In the genomic region with DNA sequence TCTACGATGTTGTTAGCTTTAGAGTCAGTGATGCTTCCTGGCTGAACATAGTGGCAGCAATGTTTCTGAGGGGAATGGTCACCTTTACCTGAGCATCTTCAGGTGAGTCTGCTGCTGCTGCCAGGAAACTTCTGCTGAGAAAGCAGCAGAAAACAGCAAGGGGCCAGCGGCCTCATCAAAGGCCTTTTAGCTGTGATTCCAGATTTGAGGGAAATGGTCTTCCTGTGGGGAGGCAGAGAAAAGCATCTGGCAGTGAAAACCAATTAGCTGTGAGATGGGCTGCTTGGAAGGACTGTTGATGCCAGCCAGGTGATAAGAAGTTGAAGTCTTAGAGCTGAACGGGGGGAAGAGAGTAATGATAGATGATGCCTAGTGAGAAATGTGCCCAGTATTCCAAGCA, we compare ENCODE assay signal across 34 cellular contexts. TPM values are rescaled to one million over a fixed set of nuclear protein-coding genes. Genes with fewer than 3 reads are reported as not detected.
DNase-seq lines count a peak whose midpoint lies in the region; ATAC-seq, FAIRE-seq and TF ChIP-seq lines count a peak whose summit lies in the region.
"Had no signal": no experiment of that assay in that cellular context is flagged by ENCODE, and none has a peak within 500 bp of the region (broad histone marks: within the 10 kb centered on the region; RNA-seq: fewer than 3 reads in every experiment).

No MANE protein-coding gene starts in this region.

- H3K4me2 ChIP-seq in astrocyte (ENCODE audit: low read length), result no peak overlapping the region
- H3K4me2 ChIP-seq: KMS-11 had no signal

- WGBS in lower leg skin, 2 donors, result 74 to 75% methylated on average over 3 of the region's 3 CpGs

- H3K27me3 ChIP-seq in astrocyte (ENCODE audit: insufficient read depth, low read length), result no peaks in the 10 kb centered on the region
- no peaks in the 10 kb centered on the region for H3K27me3 ChIP-seq in gastrocnemius medialis
- H3K27me3 ChIP-seq: breast epithelium, MG63, pancreas, suprapubic skin had no signal

- H3K4me3 ChIP-seq in astrocyte (ENCODE audit: insufficient read depth, low read depth, low read length), result no peak overlapping the region
- no peak overlapping the region for H3K4me3 ChIP-seq in gastrocnemius medialis
- no peak overlapping the region for H3K4me3 ChIP-seq in lower leg skin (ENCODE audit: low read depth, poor library complexity, severe bottlenecking)
- H3K4me3 ChIP-seq: lower lobe of right lung, MG63, pancreas, suprapubic skin had no signal

- DNase-seq in HFFc6, result no peak
- no peak for DNase-seq in astrocyte (ENCODE audit: low read depth)
- peak; percentile 92 for DNase-seq in islet precursor cell
- DNase-seq in gastrocnemius medialis, result no peak
- no peak for DNase-seq in stimulated activated CD4-positive, alpha-beta T cell treated with anti-CD3 and anti-CD28 coated beads, Interleukin-2, amount 100 ng/mL, for 48 hours
- no peak for DNase-seq in lower leg skin (ENCODE audit: low spot score in 2 of 2)
- DNase-seq: activated CD4-positive, alpha-beta T cell treated with anti-CD3 and anti-CD28 coated beads for 4 hours; activated CD8-positive, alpha-beta T cell treated with anti-CD3 and anti-CD28 coated beads, Interleukin-2, amount 10 ng/mL, durations not matched to agents 7 days and 5 days; amygdala; COR-L47; kidney glomerular epithelial cell; lower lobe of right lung; MG63; NCI-H1105; NCI-H1930; NCI-H226; NCI-H526 treated with DMSO at 0.1 percent for 48 hours; pancreas; SHP77 treated with DMSO at 0.1 percent for 48 hours; small intestine; stimulated activated naive CD4-positive, alpha-beta T cell treated with Interleukin-2 at 50 U/mL for 16 hours; SW 1271; T1000 had no signal

- intact Hi-C loops in gastrocnemius medialis (cut with DNase I; ENCODE audit: low total_unique reads), result no loop called here
- intact Hi-C loops in lower leg skin (cut with DNase I; ENCODE audit: low total_unique reads), result no loop called here

- TF ChIP-seq POLR2A in gastrocnemius medialis (IDR thresholded peaks at IDR 0.05) (no peak), lower leg skin (IDR thresholded peaks at IDR 0.05) (no peak)

- H3K36me3 ChIP-seq in astrocyte (ENCODE audit: insufficient read depth, low read length), result peaks cover 12% of the 10 kb centered on the region
- peaks cover 0 to 8% of the 10 kb centered on the region in 2 donors for H3K36me3 ChIP-seq in gastrocnemius medialis
- H3K36me3 ChIP-seq: breast epithelium, lower lobe of right lung, pancreas, suprapubic skin had no signal

- in situ Hi-C loops in gastrocnemius medialis (cut with MboI; ENCODE audit: low sequenced_read_pairs in 4 of 4), result no loop called here

- H3K79me2 ChIP-seq in astrocyte (ENCODE audit: insufficient read depth, low read length), result peaks cover 98% of the 10 kb centered on the region

- peaks cover 29% of the 10 kb centered on the region for H3K4me1 ChIP-seq in astrocyte (ENCODE audit: insufficient read depth, low read length)
- peaks cover 54 to 72% of the 10 kb centered on the region in 2 donors for H3K4me1 ChIP-seq in gastrocnemius medialis
- H3K4me1 ChIP-seq: pancreas had no signal

- TF ChIP-seq CTCF in HFFc6 (IDR thresholded peaks at IDR 0.05) (no peak), astrocyte (IDR thresholded peaks at IDR 0.05; ENCODE audit: insufficient read depth, low read depth, low read length) (no peak), gastrocnemius medialis (IDR thresholded peaks at IDR 0.05 in 4 of 5, conservative IDR thresholded peaks at IDR 0.05 in 1 of 5) (no peak), lower leg skin (IDR thresholded peaks at IDR 0.05) (no peak)

- H3K9ac ChIP-seq in astrocyte (ENCODE audit: low read length), result no peak overlapping the region
- H3K9ac ChIP-seq: KMS-11 had no signal

- H3K36me3 Mint-ChIP-seq in HFFc6 (ENCODE audit: low read depth) (peaks cover 34% of the 10 kb centered on the region), astrocyte (ENCODE audit: low read depth, unreplicated experiment) (peaks cover 4% of the 10 kb centered on the region)
- H3K36me3 Mint-ChIP-seq: activated naive CD4-positive, alpha-beta T cell treated with anti-CD3 and anti-CD28 coated beads, Interleukin-2, amount 50 U/mL, for 72 hours had no signal

- H3K4me3 Mint-ChIP-seq in HFFc6 (peak overlapping the region; percentile 55), astrocyte (ENCODE audit: unreplicated experiment) (no peak overlapping the region)
- H3K4me3 Mint-ChIP-seq: activated CD8-positive, alpha-beta T cell treated with anti-CD3 and anti-CD28 coated beads, Interleukin-2, amount 10 ng/mL, durations not matched to agents 7 days and 5 days; nephron had no signal

- H3K9me3 Mint-ChIP-seq in HFFc6 (no peaks in the 10 kb centered on the region), astrocyte (ENCODE audit: unreplicated experiment) (no peaks in the 10 kb centered on the region)
- H3K9me3 Mint-ChIP-seq: activated naive CD4-positive, alpha-beta T cell treated with anti-CD3 and anti-CD28 coated beads, Interleukin-2, amount 50 U/mL, for 72 hours; activated T-helper 2 cell treated with anti-CD3 and anti-CD28 coated beads, Interferon-gamma antibody, Interleukin-2, Interleukin-4, amounts not matched to agents 10 μg/mL and 5 μg/mL and 100 μg/mL, durations not matched to agents 14 hours and 24 hours and 36 hours; nephron had no signal

- ATAC-seq in gastrocnemius medialis (no peak), HG02588 (IDR thresholded peaks at IDR 0.05; ENCODE audit: unreplicated experiment) (no peak), HG03045 (IDR thresholded peaks at IDR 0.05; ENCODE audit: unreplicated experiment) (no peak)
- ATAC-seq: activated CD8-positive, alpha-beta T cell treated with anti-CD3 and anti-CD28 coated beads, Interleukin-2, amount 10 ng/mL, durations not matched to agents 7 days and 5 days; activated naive CD4-positive, alpha-beta T cell treated with anti-CD3 and anti-CD28 coated beads, Interleukin-2, amount 50 U/mL, for 72 hours; lower lobe of right lung; pancreas had no signal

- H3K27ac ChIP-seq in astrocyte (ENCODE audit: low read depth, low read length) (no peak overlapping the region), gastrocnemius medialis (peak overlapping the region in 3 of 4 donors; percentile 36 to 66 (median 57))
- H3K27ac ChIP-seq: C4-2B, HL-60, KMS-11, lower lobe of right lung, pancreas, suprapubic skin had no signal

- H3K4me1 Mint-ChIP-seq in HFFc6 (ENCODE audit: low read depth) (peaks cover 28% of the 10 kb centered on the region), astrocyte (ENCODE audit: low read depth, unreplicated experiment) (peaks cover 59% of the 10 kb centered on the region)

- H3K27ac Mint-ChIP-seq in HFFc6, result peak overlapping the region; percentile 83
- peak overlapping the region; percentile 47 for H3K27ac Mint-ChIP-seq in astrocyte (ENCODE audit: unreplicated experiment)
- H3K27ac Mint-ChIP-seq: activated CD8-positive, alpha-beta T cell treated with anti-CD3 and anti-CD28 coated beads, Interleukin-2, amount 10 ng/mL, durations not matched to agents 7 days and 5 days; activated naive CD4-positive, alpha-beta T cell treated with anti-CD3 and anti-CD28 coated beads, Interleukin-2, amount 50 U/mL, for 72 hours; activated T-helper 2 cell treated with anti-CD3 and anti-CD28 coated beads, Interferon-gamma antibody, Interleukin-2, Interleukin-4, amounts not matched to agents 10 μg/mL and 5 μg/mL and 100 μg/mL, durations not matched to agents 14 hours and 24 hours and 36 hours; nephron had no signal

- no peak overlapping the region for H2AFZ ChIP-seq in astrocyte (ENCODE audit: low read depth, low read length)

- H4K20me1 ChIP-seq in astrocyte (ENCODE audit: insufficient read depth, low read length), result peaks cover 51% of the 10 kb centered on the region

- no peak for FAIRE-seq in astrocyte (lab: Jason Lieb, UNC)
- FAIRE-seq: G401.6, pancreas, small intestine had no signal

- H3K9me3 ChIP-seq in astrocyte (ENCODE audit: insufficient read depth, low read depth, low read length) (no peaks in the 10 kb centered on the region), gastrocnemius medialis (no peaks in the 10 kb centered on the region)
- H3K9me3 ChIP-seq: breast epithelium, lower lobe of right lung, MG63, pancreas, suprapubic skin had no signal

- H3K27me3 Mint-ChIP-seq in HFFc6 (ENCODE audit: insufficient read depth), result peaks cover 29% of the 10 kb centered on the region
- no peaks in the 10 kb centered on the region for H3K27me3 Mint-ChIP-seq in astrocyte (ENCODE audit: low read depth, unreplicated experiment)

RNA-seq across cellular contexts. Expression of a gene that starts 37.3 kb away (rescaled TPM):
- total RNA-seq in HFFc6 (2021; fragmentation: NEBNext Ultra II Directional; extraction: Animal tissue kit (Norgen Biotek cat#: 25700)), result 100 to 1,000 TPM; 731 to 946 (median 839) TPM
- 138 and 180 TPM in 2 replicates for total RNA-seq in astrocyte
- 100 to 1,000 TPM in 2 of 4 donors, 10 to 100 TPM in 2; 93.2 to 194 (median 119) TPM for total RNA-seq in gastrocnemius medialis
- 100 to 1,000 TPM in 3 of 4 donors, 10 to 100 TPM in 1; 71.7 to 132 (median 118) TPM for total RNA-seq in lower leg skin
